In the genomic region with DNA sequence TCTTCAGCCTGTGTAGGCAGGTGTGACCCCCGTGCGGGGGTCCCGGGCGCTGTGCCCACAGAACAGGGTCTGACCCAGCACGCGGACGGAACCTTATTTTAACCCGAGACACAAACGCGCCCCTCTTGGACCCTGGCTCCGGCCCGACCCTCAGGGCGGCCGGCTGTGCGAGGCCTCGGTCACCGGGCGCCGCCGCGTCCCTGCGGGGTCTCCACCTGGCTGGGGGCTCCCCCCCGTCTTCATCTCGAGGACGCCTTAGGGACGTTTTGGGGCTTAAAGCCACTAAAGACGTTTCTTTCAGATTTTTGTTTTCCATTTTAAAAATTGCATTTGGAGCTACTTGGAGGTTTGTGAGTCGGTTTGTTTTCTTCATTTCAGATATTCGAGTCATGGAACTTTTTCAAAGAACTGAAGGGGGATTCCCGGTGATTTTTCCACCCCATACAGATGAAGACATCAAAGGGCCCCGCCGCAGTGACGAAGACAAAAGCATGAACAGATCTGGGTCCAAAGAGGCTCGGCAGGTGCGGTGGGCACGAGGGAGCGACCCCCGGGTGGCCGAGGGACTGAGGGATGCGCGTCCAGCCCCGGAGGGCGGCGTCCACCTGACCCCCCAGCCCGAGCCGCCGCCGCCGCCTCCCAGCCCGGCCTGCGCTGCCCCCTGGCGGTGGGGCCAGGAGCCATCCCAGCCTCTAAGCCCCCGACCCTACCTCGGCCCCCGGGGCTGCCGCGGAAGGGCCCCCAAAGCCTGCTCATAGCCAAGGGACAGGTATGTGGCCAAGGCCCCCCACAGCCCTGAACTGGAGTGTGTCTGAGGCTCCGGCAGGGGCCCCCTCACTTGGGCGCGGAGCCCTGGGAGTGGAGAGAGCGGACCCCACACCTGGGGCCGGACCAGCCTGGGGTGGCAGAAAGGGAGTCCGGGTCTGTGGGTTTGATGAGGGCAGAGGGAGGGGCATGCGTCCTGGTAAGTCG, we compare ENCODE assay signal across 1 cellular context.
TF ChIP-seq lines count a peak whose summit lies in the region.

No MANE protein-coding gene starts in this region.

TF ChIP-seq in endothelial cell of umbilical vein, 7 proteins besides CTCF, POLR2A, EP300 and RAD21:
- TF ChIP-seq MAX (IDR thresholded peaks at IDR 0.05; ENCODE audit: insufficient read depth, insufficient read length) = no peak
- TF ChIP-seq POLR2AphosphoS5 (IDR thresholded peaks at IDR 0.05; ENCODE audit: insufficient read depth, low read depth, low read length) = no peak
- no peak for TF ChIP-seq MYC (IDR thresholded peaks at IDR 0.05; ENCODE audit: low read depth, low read length)
- TF ChIP-seq FOS (IDR thresholded peaks at IDR 0.05; ENCODE audit: borderline replicate concordance, insufficient read depth, low read length) = no peak
- TF ChIP-seq GATA2 (IDR thresholded peaks at IDR 0.05; ENCODE audit: insufficient read depth, insufficient read length, low read depth, low read length) = no peak
- no peak for TF ChIP-seq EZH2 (IDR thresholded peaks at IDR 0.05; ENCODE audit: borderline replicate concordance, low read depth, low read length, severe bottlenecking)
- no peak for TF ChIP-seq JUN (IDR thresholded peaks at IDR 0.05; ENCODE audit: borderline replicate concordance, insufficient read depth, insufficient read length, low read depth)
